Comparison of ENCODE assay signal across 8 cellular contexts in the genomic region with DNA sequence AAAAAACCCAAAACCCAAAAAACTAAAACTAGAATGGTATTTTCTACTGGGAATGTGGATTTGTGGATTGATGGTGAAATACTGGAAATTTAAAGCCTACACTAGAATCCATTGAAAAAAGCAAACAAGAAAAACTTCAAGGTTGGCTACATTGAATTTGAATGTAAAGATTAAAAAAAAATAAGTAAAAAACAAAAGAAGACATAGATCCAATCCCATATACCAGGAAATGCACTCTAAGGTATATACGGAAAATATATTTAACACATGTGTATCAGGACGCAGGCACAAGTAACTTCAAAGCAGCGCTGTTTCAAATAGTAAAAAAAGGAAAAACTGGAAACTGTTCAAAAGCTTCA. TPM values are rescaled to one million over a fixed set of nuclear protein-coding genes. Genes with fewer than 3 reads are reported as not detected.
A peak's percentile ranks its signal among the peaks of the same experiment; 100 is the strongest.
DNase-seq lines count a peak whose midpoint lies in the region; ATAC-seq and TF ChIP-seq lines count a peak whose summit lies in the region.

No MANE protein-coding gene starts in this region.

- no peak for DNase-seq in CD8-positive, alpha-beta T cell
- DNase-seq in PC-9 (no peak), epithelial cell of esophagus (ENCODE audit: low read depth) (no peak), osteoblast (ENCODE audit: insufficient read length, low spot score, missing footprints) (peak; percentile 60), NCI-H2196 (lab: John Stamatoyannopoulos, UW; ENCODE audit: unreplicated experiment) (no peak), NCI-H774 (lab: John Stamatoyannopoulos, UW) (no peak)

- H2AFZ ChIP-seq in PC-9 (peak overlapping the region; percentile 97), osteoblast (ENCODE audit: low read length) (peak overlapping the region; percentile 96)

- H3K27me3 Mint-ChIP-seq in CD8-positive, alpha-beta T cell (ENCODE audit: low read depth) = no peaks in the 10 kb centered on the region

- TF ChIP-seq CTCF in CD8-positive, alpha-beta T cell (IDR thresholded peaks at IDR 0.05) = no peak
- TF ChIP-seq CTCF in PC-9 (conservative IDR thresholded peaks at IDR 0.05) (no peak), epithelial cell of esophagus (IDR thresholded peaks at IDR 0.05; ENCODE audit: insufficient read depth, low read depth, low read length, missing control alignments) (no peak), osteoblast (IDR thresholded peaks at IDR 0.05; ENCODE audit: extremely low read depth, low read depth, low read length) (no peak)

- TSS peak; percentile 91 for BruUV-seq in PC-9 (replicated peaks; lab: Mats Ljungman, UMichigan)

- CTCF ChIA-PET in CD8-positive, alpha-beta T cell (lab: Charles Lee) = interaction anchor here (1.9 kb wide), 1 partner anchor 21 kb away, joined by 5 read pairs; no protein-coding TSS in a partner anchor
- CTCF ChIA-PET in PC-9 (lab: Charles Lee) = no interaction called here

- peaks cover 28% of the 10 kb centered on the region for H3K4me1 Mint-ChIP-seq in CD8-positive, alpha-beta T cell (ENCODE audit: low read depth)

- peak overlapping the region; percentile 88 for H3K4me3 ChIP-seq in CD8-positive, alpha-beta T cell (ENCODE audit: low read depth, low read length)
- H3K4me3 ChIP-seq in PC-9 (peak overlapping the region; percentile 58), epithelial cell of esophagus (ENCODE audit: low read length) (peak overlapping the region; percentile 76), osteoblast (ENCODE audit: insufficient read depth, low read length) (peak overlapping the region; percentile 92)

- no peak for ATAC-seq in CD8-positive, alpha-beta T cell
- ATAC-seq in HG03108 (IDR thresholded peaks at IDR 0.05; ENCODE audit: unreplicated experiment) = no peak
- ATAC-seq in HG02840 (IDR thresholded peaks at IDR 0.05; ENCODE audit: low FRiP score, unreplicated experiment) = no peak

- no peaks in the 10 kb centered on the region for H3K9me3 Mint-ChIP-seq in CD8-positive, alpha-beta T cell

- H3K4me3 Mint-ChIP-seq in CD8-positive, alpha-beta T cell = peak overlapping the region; percentile 96

- peak overlapping the region; percentile 71 for H3K4me2 ChIP-seq in PC-9
- peak overlapping the region; percentile 96 for H3K4me2 ChIP-seq in osteoblast (ENCODE audit: insufficient read depth, low read length)

- H4K20me1 ChIP-seq in PC-9 (ENCODE audit: insufficient read depth) (no peaks in the 10 kb centered on the region), osteoblast (ENCODE audit: insufficient read depth, low read length) (no peaks in the 10 kb centered on the region)

- H3K9me3 ChIP-seq in CD8-positive, alpha-beta T cell (ENCODE audit: low read length) = no peaks in the 10 kb centered on the region
- no peaks in the 10 kb centered on the region for H3K9me3 ChIP-seq in PC-9 (ENCODE audit: insufficient read depth, low read depth)
- H3K9me3 ChIP-seq in osteoblast (ENCODE audit: low read depth, low read length) = no peaks in the 10 kb centered on the region

- H3F3A ChIP-seq in PC-9 (ENCODE audit: insufficient read depth, low read depth) = no peaks in the 10 kb centered on the region

- no peaks in the 10 kb centered on the region for H3K27me3 ChIP-seq in CD8-positive, alpha-beta T cell (ENCODE audit: insufficient read depth, low read length)
- H3K27me3 ChIP-seq in PC-9 (ENCODE audit: insufficient read depth, low read depth) = no peaks in the 10 kb centered on the region
- H3K27me3 ChIP-seq in osteoblast (ENCODE audit: insufficient read depth, low read length) = no peaks in the 10 kb centered on the region

- H3K4me1 ChIP-seq in CD8-positive, alpha-beta T cell (ENCODE audit: insufficient read depth, low read length) = peaks cover 14% of the 10 kb centered on the region
- H3K4me1 ChIP-seq in PC-9 (replicated peaks; ENCODE audit: insufficient read depth) = peaks cover 9% of the 10 kb centered on the region; the same call in 1 of the 2 replicates
- peaks cover 9% of the 10 kb centered on the region for H3K4me1 ChIP-seq in osteoblast (ENCODE audit: insufficient read depth, low read length)

- no peaks in the 10 kb centered on the region for H3K36me3 ChIP-seq in CD8-positive, alpha-beta T cell (ENCODE audit: insufficient read depth, low read length)
- H3K36me3 ChIP-seq in PC-9 (ENCODE audit: low read depth) (no peaks in the 10 kb centered on the region), osteoblast (ENCODE audit: insufficient read depth, low read length) (no peaks in the 10 kb centered on the region)

- H3K27ac ChIP-seq in CD8-positive, alpha-beta T cell (ENCODE audit: low read depth, low read length) = peak overlapping the region; percentile 65
- H3K27ac ChIP-seq in PC-9 (no peak overlapping the region), osteoblast (ENCODE audit: low read depth, low read length) (peak overlapping the region; percentile 72)

- no peaks in the 10 kb centered on the region for H3K9me2 ChIP-seq in PC-9 (ENCODE audit: insufficient read depth)

- POLR2A ChIA-PET in CD8-positive, alpha-beta T cell (lab: Charles Lee) = no interaction called here
- POLR2A ChIA-PET in PC-9 (lab: Charles Lee; ENCODE audit: unreplicated experiment) = no interaction called here

- H3K36me3 Mint-ChIP-seq in CD8-positive, alpha-beta T cell = peaks cover 6% of the 10 kb centered on the region

- peak overlapping the region; percentile 91 for H3K27ac Mint-ChIP-seq in CD8-positive, alpha-beta T cell

- H3K79me2 ChIP-seq in PC-9 (ENCODE audit: low read depth) (no peaks in the 10 kb centered on the region), osteoblast (ENCODE audit: insufficient read depth, low read length) (peaks cover 9% of the 10 kb centered on the region)

- intact Hi-C loops in CD8-positive, alpha-beta T cell (cut with DNase I, micrococcal nuclease) = loop anchor here in 1 of 2 experiments (2.0 kb wide), 1 partner anchor 634 kb away; a partner anchor contains a TSS
- intact Hi-C loops in PC-9 (cut with micrococcal nuclease; ENCODE audit: unreplicated experiment) = no loop called here

RNA-seq across cellular contexts. Expression of a gene that starts 0.8 kb away (rescaled TPM):
- 10 to 100 TPM; 15.7 to 16.7 TPM for total RNA-seq in CD8-positive, alpha-beta T cell
- total RNA-seq in PC-9 (2021) (12.4 and 13.1 TPM in 2 replicates), osteoblast (33.3 and 39.8 TPM in 2 replicates)

RNA-seq across cellular contexts. Expression of a gene that starts 19.4 kb away (rescaled TPM):
- 10 to 100 TPM; 20.2 to 21.8 TPM for total RNA-seq in CD8-positive, alpha-beta T cell
- total RNA-seq in PC-9 (2021) (15.4 and 22.1 TPM in 2 replicates), osteoblast (6.5 and 10.3 TPM in 2 replicates)
